ENCODE assay signal across 23 cellular contexts in the genomic region with DNA sequence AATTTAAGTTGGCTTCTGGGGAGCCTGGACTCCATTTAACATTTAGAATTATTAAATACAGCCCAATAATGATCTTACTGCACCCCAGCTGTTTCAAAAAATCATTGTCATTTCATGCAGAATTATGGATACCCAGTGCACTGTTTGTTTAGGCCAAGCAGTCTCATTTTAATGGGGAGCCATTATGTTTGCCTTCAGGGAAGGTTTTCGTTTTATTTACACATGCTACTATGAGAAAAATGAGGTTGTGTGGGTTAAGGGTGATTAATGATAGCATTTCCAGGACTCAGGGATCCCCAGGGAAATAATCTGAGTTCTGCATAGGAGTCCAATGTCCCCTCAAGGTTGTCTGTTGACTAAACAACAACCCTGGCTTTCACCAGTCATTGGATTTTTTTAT.
"Had no signal": no experiment of that assay in that cellular context is flagged by ENCODE, and none has a peak within 500 bp of the region (broad histone marks: within the 10 kb centered on the region; RNA-seq: fewer than 3 reads in every experiment).

No MANE protein-coding gene starts in this region.

- H3K9me3 ChIP-seq: esophagus squamous epithelium, psoas muscle, spleen, testis, transverse colon had no signal

- DNase-seq: effector memory CD8-positive, alpha-beta T cell; esophagus squamous epithelium; foreskin keratinocyte; immature natural killer cell; left colon; left ventricle myocardium superior; mesenchymal stem cell; midbrain; nucleus accumbens; psoas muscle; spleen; stimulated activated CD4-positive, alpha-beta T cell treated with anti-CD3 and anti-CD28 coated beads, Interleukin-15, amount 100 ng/mL, for 24 hours; stimulated activated CD4-positive, alpha-beta T cell treated with anti-CD3 and anti-CD28 coated beads, Interleukin-1b, Interleukin-23, amount 100 ng/mL, for 48 hours; stimulated activated CD4-positive, alpha-beta T cell treated with anti-CD3 and anti-CD28 coated beads, Interleukin-4, amount 100 ng/mL, for 24 hours; stimulated activated naive B cell treated with anti-CD40 and anti-IgM and Interleukin-4, amounts not matched to agents 10 μg/mL and 1 μg/mL and 100 μg/mL, for 72 hours; stimulated activated naive CD8-positive, alpha-beta T cell treated with anti-CD3 and anti-CD28 coated beads, Interleukin-15, amount 100 ng/mL, for 72 hours; testis; transverse colon had no signal

- H3K36me3 ChIP-seq: esophagus squamous epithelium, neural progenitor cell, spleen, transverse colon had no signal

- H3K4me3 ChIP-seq: esophagus squamous epithelium, lung, neural progenitor cell, psoas muscle, spleen, testis, transverse colon had no signal

- H3K4me1 ChIP-seq: esophagus squamous epithelium, foreskin keratinocyte, parathyroid adenoma, psoas muscle, spleen, testis, transverse colon had no signal

- H3K27ac ChIP-seq: esophagus squamous epithelium, foreskin keratinocyte, neural progenitor cell, parathyroid adenoma, psoas muscle, spleen, testis, transverse colon had no signal

- ATAC-seq: effector memory CD8-positive, alpha-beta T cell; foreskin keratinocyte; left colon; left ventricle myocardium superior; natural killer cell treated with Interleukin-12 subunit alpha and Interleukin-12 subunit beta and Interleukin-15 and Interleukin-18, amount 100 ng/mL, for 72 hours; psoas muscle; sciatic nerve; stimulated activated naive B cell treated with anti-CD40 and anti-IgM and Interleukin-4, amounts not matched to agents 10 μg/mL and 1 μg/mL and 100 μg/mL, for 72 hours; stimulated activated naive CD8-positive, alpha-beta T cell treated with anti-CD3 and anti-CD28 coated beads, Interleukin-15, amount 100 ng/mL, for 72 hours had no signal

- H3K27me3 ChIP-seq: esophagus squamous epithelium, foreskin keratinocyte, neural progenitor cell, spleen, testis, transverse colon had no signal
